11 cellular contexts compared by ENCODE assay signal in genomic region chr16:11632455-11632921, GRCh38. TPM values are rescaled to one million over a fixed set of nuclear protein-coding genes. Genes with fewer than 3 reads are reported as not detected.
DNase-seq lines count a peak whose midpoint lies in the region; ATAC-seq and TF ChIP-seq lines count a peak whose summit lies in the region.
"Had no signal": no experiment of that assay in that cellular context is flagged by ENCODE, and none has a peak within 500 bp of the region (broad histone marks: within the 10 kb centered on the region; RNA-seq: fewer than 3 reads in every experiment).

No MANE protein-coding gene starts in this region.

- H3K27me3 ChIP-seq in cardiac muscle cell: no peaks in the 10 kb centered on the region

- no peaks in the 10 kb centered on the region for H3K36me3 ChIP-seq in cardiac muscle cell

- no peak overlapping the region for H3K4me3 ChIP-seq in cardiac muscle cell

- peaks cover 6% of the 10 kb centered on the region for H3K4me1 ChIP-seq in cardiac muscle cell (ENCODE audit: low read depth)

- DNase-seq in Ammon's horn (ENCODE audit: low spot score) (peak; percentile 54), cardiac muscle cell (ENCODE audit: low read depth in 1 of 2, low spot score in 1 of 2) (peak; percentile 31 to 93), pons (ENCODE audit: low spot score) (peak; percentile 60), SHP77 (lab: John Stamatoyannopoulos, UW) (no peak)
- DNase-seq in stimulated activated naive CD8-positive, alpha-beta T cell treated with anti-CD3 and anti-CD28 coated beads, Interleukin-15, Interleukin-2, amounts not matched to agents 100 U/mL and 50 U/mL, for 24 hours: no peak
- DNase-seq: activated CD8-positive, alpha-beta T cell treated with anti-CD3 and anti-CD28 coated beads, Interleukin-2, amount 10 ng/mL, durations not matched to agents 7 days and 5 days; DMS53; H9 had no signal

- no peaks in the 10 kb centered on the region for H3K9me3 ChIP-seq in cardiac muscle cell (ENCODE audit: low read depth)

- no peak for TF ChIP-seq CTCF in cardiac muscle cell (IDR thresholded peaks at IDR 0.05; ENCODE audit: low read depth, low read length)

- peak; percentile 70 for ATAC-seq in SK-N-SH treated with all-trans-retinoic acid at 6 μM for 48 hours
- no peak for ATAC-seq in GM21447 (IDR thresholded peaks at IDR 0.05; ENCODE audit: unreplicated experiment)
- ATAC-seq in GM18909 (IDR thresholded peaks at IDR 0.05; ENCODE audit: poor library complexity, unreplicated experiment): no peak
- ATAC-seq in stimulated activated naive CD8-positive, alpha-beta T cell treated with anti-CD3 and anti-CD28 coated beads, Interleukin-15, Interleukin-2, amounts not matched to agents 100 U/mL and 50 U/mL, for 24 hours: no peak
- ATAC-seq: activated CD8-positive, alpha-beta T cell treated with anti-CD3 and anti-CD28 coated beads, Interleukin-2, amount 10 ng/mL, durations not matched to agents 7 days and 5 days had no signal

- no peak overlapping the region for H3K27ac ChIP-seq in cardiac muscle cell

TF ChIP-seq in SK-N-SH treated with all-trans-retinoic acid at 6 μM for 48 hours, 23 proteins besides CTCF, POLR2A, EP300 and RAD21:
- TF ChIP-seq ZC3H10 (CRISPR knock-in tag; IDR thresholded peaks at IDR 0.05) (no peak), ZNF8 (CRISPR knock-in tag; IDR thresholded peaks at IDR 0.05) (no peak), ISL1 (CRISPR knock-in tag; IDR thresholded peaks at IDR 0.05) (no peak), ESRRG (CRISPR knock-in tag; IDR thresholded peaks at IDR 0.05) (no peak), TCF4 (CRISPR knock-in tag; IDR thresholded peaks at IDR 0.05; ENCODE audit: borderline replicate concordance) (no peak), CSDC2 (CRISPR knock-in tag; IDR thresholded peaks at IDR 0.05) (no peak), PATZ1 (CRISPR knock-in tag; IDR thresholded peaks at IDR 0.05; ENCODE audit: borderline replicate concordance) (no peak)

RNA-seq across cellular contexts. Expression of gene SNN, which starts 35.8 kb away (rescaled TPM):
- total RNA-seq in cardiac muscle cell: 28.3 and 34.9 TPM in 2 replicates
- polyA plus RNA-seq in cardiac muscle cell: 35.3 and 41.8 TPM in 2 replicates

RNA-seq across cellular contexts. Expression of gene LITAF, which starts 45.8 kb away (rescaled TPM):
- total RNA-seq in cardiac muscle cell: 21.4 and 42.1 TPM in 2 replicates
- 43.3 and 53.9 TPM in 2 replicates for polyA plus RNA-seq in cardiac muscle cell

Comparison
In these comparisons a context has a peak if more than half of its experiments do, and no peak if none do; other contexts are left out.
1. DNase-seq: peak in Ammon's horn (single experiment), cardiac muscle cell (2 of 2) and pons (single experiment); none in SHP77 (0 of 2) and stimulated activated naive CD8-positive, alpha-beta T cell treated with anti-CD3 and anti-CD28 coated beads, Interleukin-15, Interleukin-2, amounts not matched to agents 100 U/mL and 50 U/mL, for 24 hours (single experiment).